ENCODE assay signal across 19 cellular contexts in genomic region chr14:30132201-30132600, GRCh38.
A peak's percentile ranks its signal among the peaks of the same experiment; 100 is the strongest.
DNase-seq lines count a peak whose midpoint lies in the region; ATAC-seq, FAIRE-seq and TF ChIP-seq lines count a peak whose summit lies in the region.
"Had no signal": no experiment of that assay in that cellular context is flagged by ENCODE, and none has a peak within 500 bp of the region (broad histone marks: within the 10 kb centered on the region; RNA-seq: fewer than 3 reads in every experiment).

No MANE protein-coding gene starts in this region.

- FAIRE-seq in pancreas (lab: Jason Lieb, UNC) (no peak), kidney (lab: Jason Lieb, UNC) (no peak)
- FAIRE-seq: GM12878, GM19239, H54 had no signal

- CTCF ChIA-PET in Calu3 (lab: Charles Lee), result no interaction called here

- no peak overlapping the region for H3K27ac Mint-ChIP-seq in Calu3 (ENCODE audit: unreplicated experiment)
- H3K27ac Mint-ChIP-seq: B cell; CD8-positive, alpha-beta T cell had no signal

- no peaks in the 10 kb centered on the region for H3K9me3 Mint-ChIP-seq in Calu3 (ENCODE audit: low read depth, unreplicated experiment)
- H3K9me3 Mint-ChIP-seq: CD8-positive, alpha-beta T cell had no signal

- intact Hi-C loops in Calu3 (cut with micrococcal nuclease; ENCODE audit: unreplicated experiment), result no loop called here
- intact Hi-C loops in pancreas (cut with DNase I), result no loop called here
- intact Hi-C loops in kidney (cut with DNase I), result no loop called here

- TF ChIP-seq CTCF in Calu3 (IDR thresholded peaks at IDR 0.05; ENCODE audit: unreplicated experiment) (no peak), pancreas (IDR thresholded peaks at IDR 0.05) (no peak), kidney (IDR thresholded peaks at IDR 0.05; ENCODE audit: borderline replicate concordance, extremely low read depth, insufficient read depth) (no peak)

- no peak overlapping the region for H3K4me3 Mint-ChIP-seq in Calu3 (ENCODE audit: low read depth, unreplicated experiment)
- H3K4me3 Mint-ChIP-seq: B cell; CD8-positive, alpha-beta T cell had no signal

- H3K27me3 Mint-ChIP-seq in Calu3 (ENCODE audit: unreplicated experiment), result no peaks in the 10 kb centered on the region
- H3K27me3 Mint-ChIP-seq: B cell had no signal

- H3K4me3 ChIP-seq in pancreas, result no peak overlapping the region
- no peak overlapping the region for H3K4me3 ChIP-seq in kidney (ENCODE audit: low read length in 2 of 2)
- H3K4me3 ChIP-seq: BLaER1 treated with 17β-estradiol and CSF1 and Interleukin-3, amounts not matched to agents 10 nM and 100 nM; GM12878; GM23248 had no signal

- WGBS in pancreas, 2 donors, result 47 to 49% methylated on average over 2 of the region's 2 CpGs

- H3K27me3 ChIP-seq in pancreas, result no peaks in the 10 kb centered on the region
- H3K27me3 ChIP-seq: BLaER1 treated with 17β-estradiol and CSF1 and Interleukin-3, amounts not matched to agents 10 nM and 100 nM had no signal

- DNase-seq in Calu3, result peak; percentile 11
- peak; percentile 70 for DNase-seq in NCI-H1105 treated with DMSO at 0.1 percent for 48 hours (lab: John Stamatoyannopoulos, UW)
- DNase-seq in kidney tubule cell (ENCODE audit: low spot score), result peak; percentile 23
- DNase-seq in pancreas, result no peak
- no peak for DNase-seq in stimulated activated CD4-positive, alpha-beta T cell treated with anti-CD3 and anti-CD28 coated beads, Interleukin-2, amount 100 ng/mL, for 24 hours
- DNase-seq in kidney, result no peak
- DNase-seq: CD8-positive, alpha-beta T cell; DMS 273 treated with DMSO at 0.1 percent for 48 hours; DMS53; DND-41; EL; GM23248; HCEC 1CT had no signal

- ATAC-seq in pancreas, result peak in 3 of 4 donors; percentile 57 to 85 (median 67)
- ATAC-seq in GM18861 (IDR thresholded peaks at IDR 0.05; ENCODE audit: unreplicated experiment), result no peak
- ATAC-seq: CD8-positive, alpha-beta T cell; GM12878 had no signal

- H3K27ac ChIP-seq in pancreas, result no peak overlapping the region
- H3K27ac ChIP-seq in kidney (ENCODE audit: low read depth in 2 of 2, low read length in 2 of 2), result no peak overlapping the region
- H3K27ac ChIP-seq: BLaER1 treated with 17β-estradiol and CSF1 and Interleukin-3, amounts not matched to agents 10 nM and 100 nM; GM23248 had no signal

- H3K36me3 Mint-ChIP-seq in Calu3 (ENCODE audit: insufficient read depth, unreplicated experiment), result no peaks in the 10 kb centered on the region
- H3K36me3 Mint-ChIP-seq: CD8-positive, alpha-beta T cell had no signal

- no peaks in the 10 kb centered on the region for H3K36me3 ChIP-seq in pancreas
- H3K36me3 ChIP-seq in kidney (ENCODE audit: control insufficient read depth in 1 of 2, insufficient read depth in 2 of 2, low read length in 2 of 2), result no peaks in the 10 kb centered on the region
- H3K36me3 ChIP-seq: BLaER1 treated with 17β-estradiol and CSF1 and Interleukin-3, amounts not matched to agents 10 nM and 100 nM had no signal

- no peaks in the 10 kb centered on the region for H3K9me3 ChIP-seq in pancreas
- no peaks in the 10 kb centered on the region for H3K9me3 ChIP-seq in kidney (ENCODE audit: control insufficient read depth in 1 of 2, low read length in 2 of 2)
- H3K9me3 ChIP-seq: BLaER1 treated with 17β-estradiol and CSF1 and Interleukin-3, amounts not matched to agents 10 nM and 100 nM had no signal

- peaks cover 0 to 7% (median 0%) of the 10 kb centered on the region in 3 donors for H3K4me1 ChIP-seq in pancreas
- H3K4me1 ChIP-seq in kidney (ENCODE audit: control insufficient read depth in 1 of 2, insufficient read depth in 1 of 2, low read depth in 1 of 2, low read length in 2 of 2), result peaks cover 0 to 4% of the 10 kb centered on the region in 2 donors
- H3K4me1 ChIP-seq: BLaER1 treated with 17β-estradiol and CSF1 and Interleukin-3, amounts not matched to agents 10 nM and 100 nM had no signal

- H3K9ac ChIP-seq in kidney (ENCODE audit: low read length in 2 of 2), result no peak overlapping the region
- H3K9ac ChIP-seq: BLaER1 treated with 17β-estradiol and CSF1 and Interleukin-3, amounts not matched to agents 10 nM and 100 nM; GM23248 had no signal

- no peaks in the 10 kb centered on the region for H3K4me1 Mint-ChIP-seq in Calu3 (ENCODE audit: low read depth, unreplicated experiment)
- H3K4me1 Mint-ChIP-seq: B cell had no signal

- BruUV-seq in Calu3 (replicated peaks; lab: Mats Ljungman, UMichigan), result no TSS peak

Comparison
In these comparisons a context has a peak if more than half of its experiments do, and no peak if none do; other contexts are left out.
1. DNase-seq: peak in Calu3 (single experiment), NCI-H1105 treated with DMSO at 0.1 percent for 48 hours (single experiment) and kidney tubule cell (single experiment); none in pancreas (0 of 6), stimulated activated CD4-positive, alpha-beta T cell treated with anti-CD3 and anti-CD28 coated beads, Interleukin-2, amount 100 ng/mL, for 24 hours (0 of 2) and kidney (single experiment).